ENCODE assay signal across 1 cellular context in the genomic region with DNA sequence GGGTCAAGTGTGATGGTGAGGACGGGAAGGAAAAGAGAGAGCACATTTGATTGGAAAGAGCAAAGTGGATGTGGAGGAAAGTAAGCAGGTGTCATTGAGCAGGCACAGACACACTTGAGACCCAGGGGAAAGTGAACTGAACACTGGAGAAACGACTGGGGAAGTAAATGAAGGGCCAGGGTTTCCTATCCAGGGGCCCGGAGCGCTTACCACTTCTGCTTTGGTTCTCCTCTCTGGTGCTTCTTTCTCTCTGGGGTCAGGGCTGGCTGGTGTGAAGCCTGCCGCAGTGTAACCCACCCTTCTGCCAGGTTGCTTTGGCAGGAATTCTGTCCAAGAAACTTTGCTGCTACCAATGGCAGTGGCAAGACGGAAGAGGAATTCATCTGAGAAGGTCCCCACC.
TF ChIP-seq lines count a peak whose summit lies in the region.

No MANE protein-coding gene starts in this region.

TF ChIP-seq in HepG2, 621 proteins besides CTCF, POLR2A, EP300 and RAD21 (continued from another document):
- TF ChIP-seq, protein P1, sequence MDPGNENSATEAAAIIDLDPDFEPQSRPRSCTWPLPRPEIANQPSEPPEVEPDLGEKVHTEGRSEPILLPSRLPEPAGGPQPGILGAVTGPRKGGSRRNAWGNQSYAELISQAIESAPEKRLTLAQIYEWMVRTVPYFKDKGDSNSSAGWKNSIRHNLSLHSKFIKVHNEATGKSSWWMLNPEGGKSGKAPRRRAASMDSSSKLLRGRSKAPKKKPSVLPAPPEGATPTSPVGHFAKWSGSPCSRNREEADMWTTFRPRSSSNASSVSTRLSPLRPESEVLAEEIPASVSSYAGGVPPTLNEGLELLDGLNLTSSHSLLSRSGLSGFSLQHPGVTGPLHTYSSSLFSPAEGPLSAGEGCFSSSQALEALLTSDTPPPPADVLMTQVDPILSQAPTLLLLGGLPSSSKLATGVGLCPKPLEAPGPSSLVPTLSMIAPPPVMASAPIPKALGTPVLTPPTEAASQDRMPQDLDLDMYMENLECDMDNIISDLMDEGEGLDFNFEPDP (CRISPR knock-in tag; conservative IDR thresholded peaks at IDR 0.05), result no peak
- no peak for TF ChIP-seq ISL2 (CRISPR knock-in tag; IDR thresholded peaks at IDR 0.05)
- TF ChIP-seq TEAD3 (CRISPR knock-in tag; optimal IDR thresholded peaks at IDR 0.05; ENCODE audit: borderline replicate concordance), result no peak
- no peak for TF ChIP-seq MIXL1 (CRISPR knock-in tag; IDR thresholded peaks at IDR 0.05)
- TF ChIP-seq EED (CRISPR knock-in tag; IDR thresholded peaks at IDR 0.05), result no peak
- no peak for TF ChIP-seq TAF1 (CRISPR knock-in tag; IDR thresholded peaks at IDR 0.05)
- TF ChIP-seq TP53 (CRISPR knock-in tag; conservative IDR thresholded peaks at IDR 0.05), result no peak
- TF ChIP-seq GATAD1 (CRISPR knock-in tag; IDR thresholded peaks at IDR 0.05), result no peak
- TF ChIP-seq, protein P2, sequence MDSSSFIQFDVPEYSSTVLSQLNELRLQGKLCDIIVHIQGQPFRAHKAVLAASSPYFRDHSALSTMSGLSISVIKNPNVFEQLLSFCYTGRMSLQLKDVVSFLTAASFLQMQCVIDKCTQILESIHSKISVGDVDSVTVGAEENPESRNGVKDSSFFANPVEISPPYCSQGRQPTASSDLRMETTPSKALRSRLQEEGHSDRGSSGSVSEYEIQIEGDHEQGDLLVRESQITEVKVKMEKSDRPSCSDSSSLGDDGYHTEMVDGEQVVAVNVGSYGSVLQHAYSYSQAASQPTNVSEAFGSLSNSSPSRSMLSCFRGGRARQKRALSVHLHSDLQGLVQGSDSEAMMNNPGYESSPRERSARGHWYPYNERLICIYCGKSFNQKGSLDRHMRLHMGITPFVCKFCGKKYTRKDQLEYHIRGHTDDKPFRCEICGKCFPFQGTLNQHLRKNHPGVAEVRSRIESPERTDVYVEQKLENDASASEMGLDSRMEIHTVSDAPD (CRISPR knock-in tag; IDR thresholded peaks at IDR 0.05), result no peak
- no peak for TF ChIP-seq JUNB (CRISPR knock-in tag; IDR thresholded peaks at IDR 0.05; ENCODE audit: borderline replicate concordance)
TF ChIP-seq in HepG2: peak in this region for 0.
